20 cellular contexts compared by ENCODE assay signal in the genomic region with DNA sequence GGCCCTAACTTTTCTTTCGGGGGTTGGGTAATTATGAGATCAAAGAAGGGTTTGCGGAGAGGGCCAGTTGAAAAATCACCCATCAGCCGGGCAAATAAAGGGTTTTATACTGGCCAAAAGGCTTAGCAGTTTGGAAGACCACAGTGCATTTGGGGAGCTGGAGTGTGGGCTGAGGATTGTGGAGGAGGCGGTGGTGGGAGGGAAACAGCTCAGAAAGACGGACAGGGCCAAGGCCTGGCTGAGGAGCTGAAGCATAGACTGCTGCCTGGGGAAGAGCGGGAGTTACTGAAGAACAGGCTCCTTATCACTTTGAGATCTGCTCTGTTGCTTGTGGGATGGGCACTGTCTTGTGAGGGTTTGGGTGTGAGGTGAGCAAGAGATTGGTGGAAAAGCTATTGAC.
"Had no signal": no experiment of that assay in that cellular context is flagged by ENCODE, and none has a peak within 500 bp of the region (broad histone marks: within the 10 kb centered on the region; RNA-seq: fewer than 3 reads in every experiment).

No MANE protein-coding gene starts in this region.

- H3K27ac Mint-ChIP-seq: activated CD4-positive, alpha-beta memory T cell treated with anti-CD3 and anti-CD28 coated beads, Interleukin-2, amount 10 ng/mL, durations not matched to agents 7 days and 5 days; activated CD4-positive, alpha-beta T cell treated with anti-CD3 and anti-CD28 coated beads, Interleukin-2, amount 10 ng/mL, durations not matched to agents 24 days and 14 days; activated naive CD8-positive, alpha-beta T cell treated with anti-CD3 and anti-CD28 coated beads, Interleukin-2, amount 50 U/mL, for 24 hours had no signal

- H3K27me3 Mint-ChIP-seq: activated CD4-positive, alpha-beta memory T cell treated with anti-CD3 and anti-CD28 coated beads, Interleukin-2, amount 10 ng/mL, durations not matched to agents 7 days and 5 days; activated CD4-positive, alpha-beta T cell treated with anti-CD3 and anti-CD28 coated beads, Interleukin-2, amount 10 ng/mL, durations not matched to agents 24 days and 14 days; activated naive CD8-positive, alpha-beta T cell treated with anti-CD3 and anti-CD28 coated beads, Interleukin-2, amount 50 U/mL, for 24 hours; naive B cell had no signal

- DNase-seq: activated CD4-positive, alpha-beta memory T cell treated with anti-CD3 and anti-CD28 coated beads, Interleukin-2, amount 10 ng/mL, durations not matched to agents 7 days and 5 days; activated CD4-positive, alpha-beta T cell treated with anti-CD3 and anti-CD28 coated beads, Interleukin-2, amount 10 ng/mL, durations not matched to agents 24 days and 14 days; activated gamma-delta T cell; activated naive CD4-positive, alpha-beta T cell treated with anti-CD3 and anti-CD28 coated beads, Interleukin-2, amount 50 U/mL, for 16 hours; activated naive CD8-positive, alpha-beta T cell treated with anti-CD3 and anti-CD28 coated beads, Interleukin-2, amount 50 U/mL, for 24 hours; activated T-cell treated with anti-CD3 and anti-CD28 coated beads for 4 hours; anterior cingulate cortex; body of pancreas; foreskin melanocyte; naive B cell; ovary; spleen; stimulated activated CD4-positive, alpha-beta T cell treated with anti-CD3 and anti-CD28 coated beads, Interleukin-4, amount 100 ng/mL, for 1 hour; stimulated activated naive CD4-positive, alpha-beta T cell; upper lobe of left lung had no signal

- H3K27ac ChIP-seq: body of pancreas, cardiac muscle cell, hepatocyte, ovary, prostate gland, spleen, upper lobe of left lung had no signal

- H3K4me2 ChIP-seq: hepatocyte had no signal

- H3K36me3 ChIP-seq: cardiac muscle cell, ovary, prostate gland, upper lobe of left lung had no signal

- ATAC-seq: activated CD4-positive, CD25-positive, alpha-beta regulatory T cell treated with anti-CD3 and anti-CD28 coated beads, Interleukin-2, amount 50 U/mL, for 24 hours; activated naive CD8-positive, alpha-beta T cell treated with anti-CD3 and anti-CD28 coated beads, Interleukin-2, amount 50 U/mL, for 24 hours; body of pancreas; esophagus mucosa had no signal

- H3K27me3 ChIP-seq: body of pancreas, cardiac muscle cell, hepatocyte, ovary, spleen, upper lobe of left lung had no signal

- H3K4me3 Mint-ChIP-seq: activated CD4-positive, alpha-beta memory T cell treated with anti-CD3 and anti-CD28 coated beads, Interleukin-2, amount 10 ng/mL, durations not matched to agents 7 days and 5 days; activated CD4-positive, alpha-beta T cell treated with anti-CD3 and anti-CD28 coated beads, Interleukin-2, amount 10 ng/mL, durations not matched to agents 24 days and 14 days; activated naive CD8-positive, alpha-beta T cell treated with anti-CD3 and anti-CD28 coated beads, Interleukin-2, amount 50 U/mL, for 24 hours; naive B cell had no signal

- H3K4me3 ChIP-seq: body of pancreas, cardiac muscle cell, hepatocyte, ovary, prostate gland, spleen, upper lobe of left lung had no signal

- H2AFZ ChIP-seq: hepatocyte had no signal

- H3K9me3 Mint-ChIP-seq: activated CD4-positive, alpha-beta memory T cell treated with anti-CD3 and anti-CD28 coated beads, Interleukin-2, amount 10 ng/mL, durations not matched to agents 7 days and 5 days; activated CD4-positive, alpha-beta T cell treated with anti-CD3 and anti-CD28 coated beads, Interleukin-2, amount 10 ng/mL, durations not matched to agents 24 days and 14 days had no signal

- H3K4me1 ChIP-seq: prostate gland, spleen had no signal

- H3K4me1 Mint-ChIP-seq: activated CD4-positive, alpha-beta memory T cell treated with anti-CD3 and anti-CD28 coated beads, Interleukin-2, amount 10 ng/mL, durations not matched to agents 7 days and 5 days; naive B cell had no signal

- H3K9me3 ChIP-seq: body of pancreas, ovary, prostate gland, upper lobe of left lung had no signal
